Comparison of ENCODE assay signal across 9 cellular contexts in the genomic region with DNA sequence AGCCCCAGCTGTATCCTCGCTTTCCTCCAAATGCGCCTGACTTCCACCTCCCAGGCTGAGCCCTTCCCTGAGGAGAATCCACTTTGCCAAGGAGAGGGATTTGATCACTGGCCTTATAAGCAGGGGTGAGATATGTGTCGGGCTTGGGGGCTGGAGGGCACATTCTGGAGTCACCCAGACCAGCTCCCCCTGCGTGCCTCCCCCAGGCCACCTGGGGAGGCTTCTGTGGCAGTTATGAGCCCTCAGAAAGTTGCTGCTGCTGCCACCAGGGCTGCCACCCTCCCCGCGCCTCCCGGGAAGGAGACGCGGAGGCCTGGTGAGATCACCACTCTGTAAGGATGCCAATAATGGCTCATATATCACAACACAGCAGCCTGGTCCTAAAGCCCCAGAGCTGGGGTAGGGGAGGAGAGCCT.
DNase-seq lines count a peak whose midpoint lies in the region; ATAC-seq and TF ChIP-seq lines count a peak whose summit lies in the region.
"Had no signal": no experiment of that assay in that cellular context is flagged by ENCODE, and none has a peak within 500 bp of the region (broad histone marks: within the 10 kb centered on the region; RNA-seq: fewer than 3 reads in every experiment).

No MANE protein-coding gene starts in this region.

- H3K4me1 Mint-ChIP-seq in nephron (peaks cover 29% of the 10 kb centered on the region), progenitor cell of endocrine pancreas (ENCODE audit: low read depth) (no peaks in the 10 kb centered on the region)
- H3K4me1 Mint-ChIP-seq: memory B cell had no signal

- H3K36me3 Mint-ChIP-seq in nephron (ENCODE audit: low read depth), result peaks cover 3% of the 10 kb centered on the region
- no peaks in the 10 kb centered on the region for H3K36me3 Mint-ChIP-seq in progenitor cell of endocrine pancreas (ENCODE audit: insufficient read depth)

- H3K27ac Mint-ChIP-seq in nephron, result peak overlapping the region in 2 of 3 experiments; percentile 1 to 12
- H3K27ac Mint-ChIP-seq in progenitor cell of endocrine pancreas, result no peak overlapping the region
- H3K27ac Mint-ChIP-seq: memory B cell had no signal

- H3K4me3 Mint-ChIP-seq in nephron (no peak overlapping the region), progenitor cell of endocrine pancreas (ENCODE audit: low read depth) (no peak overlapping the region)
- H3K4me3 Mint-ChIP-seq: memory B cell had no signal

- H3K9me3 Mint-ChIP-seq in nephron (no peaks in the 10 kb centered on the region), progenitor cell of endocrine pancreas (ENCODE audit: low read depth) (no peaks in the 10 kb centered on the region)
- H3K9me3 Mint-ChIP-seq: memory B cell had no signal

- no peak overlapping the region for H3K4me3 ChIP-seq in epithelial cell of proximal tubule (ENCODE audit: low read depth, low read length)

- H3K27me3 Mint-ChIP-seq in nephron (ENCODE audit: low read depth), result peaks cover 19% of the 10 kb centered on the region
- H3K27me3 Mint-ChIP-seq in progenitor cell of endocrine pancreas, result no peaks in the 10 kb centered on the region

- peak; percentile 92 for DNase-seq in AG20443 (ENCODE audit: low spot score)
- DNase-seq in NCI-H2107 treated with DMSO at 0.1 percent for 48 hours (lab: John Stamatoyannopoulos, UW; ENCODE audit: unreplicated experiment), result peak; percentile 67
- no peak for DNase-seq in epithelial cell of proximal tubule (ENCODE audit: low read depth)
- DNase-seq in NCI-H82 (lab: John Stamatoyannopoulos, UW), result no peak
- no peak for DNase-seq in progenitor cell of endocrine pancreas (ENCODE audit: low spot score, unreplicated experiment)

- TF ChIP-seq CTCF in epithelial cell of proximal tubule (conservative IDR thresholded peaks at IDR 0.05; ENCODE audit: low read depth, low read length) (peak; percentile 16), nephron (IDR thresholded peaks at IDR 0.05; ENCODE audit: unreplicated experiment in 3 of 3) (peak in 1 of 3 experiments; percentile 19), progenitor cell of endocrine pancreas (IDR thresholded peaks at IDR 0.05; ENCODE audit: unreplicated experiment) (no peak)

- ATAC-seq in HG03432 (IDR thresholded peaks at IDR 0.05; ENCODE audit: unreplicated experiment) (no peak), GM18909 (IDR thresholded peaks at IDR 0.05; ENCODE audit: poor library complexity, unreplicated experiment) (no peak)

Comparison
In these comparisons a context has a peak if more than half of its experiments do, and no peak if none do; other contexts are left out.
1. DNase-seq: peak in AG20443 (single experiment) and NCI-H2107 treated with DMSO at 0.1 percent for 48 hours (single experiment); none in epithelial cell of proximal tubule (single experiment), NCI-H82 (single experiment) and progenitor cell of endocrine pancreas (single experiment).